Comparison of ENCODE assay signal across 2 cellular contexts in genomic region chr2:65079017-65079416, GRCh38.
A peak's percentile ranks its signal among the peaks of the same experiment; 100 is the strongest.
TF ChIP-seq lines count a peak whose summit lies in the region.

No MANE protein-coding gene starts in this region.

TF ChIP-seq in GM12891, 5 proteins besides CTCF, POLR2A, EP300 and RAD21:
- TF ChIP-seq POLR2AphosphoS5 (IDR thresholded peaks at IDR 0.05; ENCODE audit: low read depth, low read length) (peak; percentile 60; the same call in 1 of the 2 replicates), SPI1 (IDR thresholded peaks at IDR 0.05; ENCODE audit: low read depth, low read length) (no peak)

TF ChIP-seq in GM12878, 131 proteins besides CTCF, POLR2A, EP300 and RAD21:
- no peak for TF ChIP-seq PAX5 (IDR thresholded peaks at IDR 0.05; ENCODE audit: borderline replicate concordance, low read depth, low read length)
- no peak for TF ChIP-seq CUX1 (IDR thresholded peaks at IDR 0.05; ENCODE audit: insufficient replicate concordance, low read depth, low read length)
- no peak for TF ChIP-seq MXI1 (IDR thresholded peaks at IDR 0.05; ENCODE audit: low read depth, low read length)
- no peak for TF ChIP-seq FOXK2 (IDR thresholded peaks at IDR 0.05)
- TF ChIP-seq SMC3 (IDR thresholded peaks at IDR 0.05; ENCODE audit: borderline replicate concordance, low read length), result no peak
- no peak for TF ChIP-seq YY1 (IDR thresholded peaks at IDR 0.05; ENCODE audit: low read depth, low read length)
- TF ChIP-seq BCL11A (IDR thresholded peaks at IDR 0.05; ENCODE audit: low read depth, low read length), result no peak
- TF ChIP-seq MYB (IDR thresholded peaks at IDR 0.05; ENCODE audit: borderline replicate concordance, low read depth, low read length), result no peak
- no peak for TF ChIP-seq CHD1 (IDR thresholded peaks at IDR 0.05; ENCODE audit: low read depth, low read length)
